8 cellular contexts compared by ENCODE assay signal in genomic region chr9:127158995-127159801, GRCh38. TPM values are rescaled to one million over a fixed set of nuclear protein-coding genes. Genes with fewer than 3 reads are reported as not detected.
DNase-seq lines count a peak whose midpoint lies in the region; ATAC-seq and TF ChIP-seq lines count a peak whose summit lies in the region.

No MANE protein-coding gene starts in this region.

- no peaks in the 10 kb centered on the region for H3K9me3 Mint-ChIP-seq in stimulated activated naive CD8-positive, alpha-beta T cell treated with anti-CD3 and anti-CD28 coated beads, Interleukin-15, amount 100 ng/mL, for 72 hours

- no peak overlapping the region for H3K4me3 ChIP-seq in Peyer's patch
- H3K4me3 ChIP-seq in fibroblast of lung (replicated peaks in 1 of 4; ENCODE audit: control extremely low read depth in 1 of 4, insufficient read depth in 1 of 4, low read depth in 3 of 4, low read length in 4 of 4): no peak overlapping the region

- peak overlapping the region; percentile 19 for H3K4me2 ChIP-seq in fibroblast of lung (ENCODE audit: extremely low read depth, insufficient read depth, low read length)

- peak overlapping the region; percentile 25 for H3K9ac ChIP-seq in fibroblast of lung (ENCODE audit: insufficient read depth, low read length)

- H3K36me3 ChIP-seq in Peyer's patch: no peaks in the 10 kb centered on the region
- no peaks in the 10 kb centered on the region for H3K36me3 ChIP-seq in fibroblast of lung (ENCODE audit: control insufficient read depth, insufficient read depth, low read length)

- no peaks in the 10 kb centered on the region for H3K9me3 ChIP-seq in Peyer's patch
- H3K9me3 ChIP-seq in fibroblast of lung (ENCODE audit: control insufficient read depth, insufficient read depth, low read depth, low read length): no peaks in the 10 kb centered on the region

- in situ Hi-C loops in Caki2 (cut with HindIII; ENCODE audit: low pct_unique_long_range_greater_than_20kb, low sequenced_read_pairs): no loop called here
- in situ Hi-C loops in GM13977 (cut with MboI; ENCODE audit: low pct_unique_long_range_greater_than_20kb, low sequenced_read_pairs, unreplicated experiment): no loop called here

- peak in 3 of 6 experiments; percentile 20 to 41 (median 35) for TF ChIP-seq CTCF in Peyer's patch (IDR thresholded peaks at IDR 0.05)
- TF ChIP-seq CTCF in fibroblast of lung (conservative IDR thresholded peaks at IDR 0.05 in 1 of 2, IDR thresholded peaks at IDR 0.05 in 1 of 2; ENCODE audit: low read depth in 1 of 2, low read length in 2 of 2): peak; percentile 25 to 44
- no peak for TF ChIP-seq CTCF in GM13977 (IDR thresholded peaks at IDR 0.05; ENCODE audit: extremely low read depth, insufficient read depth, missing control alignments)

- H2AFZ ChIP-seq in fibroblast of lung (ENCODE audit: low read length): no peak overlapping the region

- H3K27me3 ChIP-seq in Peyer's patch: no peaks in the 10 kb centered on the region
- H3K27me3 ChIP-seq in fibroblast of lung (ENCODE audit: control insufficient read depth, insufficient read depth, low read length): no peaks in the 10 kb centered on the region

- TF ChIP-seq POLR2A in Peyer's patch (IDR thresholded peaks at IDR 0.05): no peak

- H3K27ac ChIP-seq in Peyer's patch: peak overlapping the region in 2 of 4 donors; percentile 12 to 14
- H3K27ac ChIP-seq in fibroblast of lung (ENCODE audit: insufficient read depth, low read length): peak overlapping the region; percentile 49

- peaks cover 0 to 30% (median 1%) of the 10 kb centered on the region in 4 donors for H3K4me1 ChIP-seq in Peyer's patch
- peaks cover 24% of the 10 kb centered on the region for H3K4me1 ChIP-seq in fibroblast of lung (ENCODE audit: control insufficient read depth, extremely low read depth, insufficient read depth, low read length)

- peaks cover 22% of the 10 kb centered on the region for H3K4me1 Mint-ChIP-seq in stimulated activated naive CD8-positive, alpha-beta T cell treated with anti-CD3 and anti-CD28 coated beads, Interleukin-15, amount 100 ng/mL, for 72 hours

- H3K4me3 Mint-ChIP-seq in stimulated activated naive CD8-positive, alpha-beta T cell treated with anti-CD3 and anti-CD28 coated beads, Interleukin-15, amount 100 ng/mL, for 72 hours: no peak overlapping the region

- DNase-seq in Caki2 (ENCODE audit: low read depth) (peak; percentile 77), Peyer's patch (peak in 2 of 3 donors; percentile 71 to 82), fibroblast of lung (ENCODE audit: low read depth in 2 of 2) (peak; percentile 87 to 92), non-pigmented ciliary epithelial cell (ENCODE audit: low read depth) (peak; percentile 59), UCSD-AML1 (lab: John Stamatoyannopoulos, UW; ENCODE audit: unreplicated experiment) (no peak), GM13977 (ENCODE audit: low spot score) (no peak)
- DNase-seq in stimulated activated naive CD8-positive, alpha-beta T cell treated with anti-CD3 and anti-CD28 coated beads, Interleukin-15, amount 100 ng/mL, for 72 hours: no peak

- no peaks in the 10 kb centered on the region for H3K79me2 ChIP-seq in fibroblast of lung (ENCODE audit: control insufficient read depth, insufficient read depth, low read length)

- H3K27me3 Mint-ChIP-seq in stimulated activated naive CD8-positive, alpha-beta T cell treated with anti-CD3 and anti-CD28 coated beads, Interleukin-15, amount 100 ng/mL, for 72 hours: no peaks in the 10 kb centered on the region

- no peak for ATAC-seq in GM18502 (IDR thresholded peaks at IDR 0.05; ENCODE audit: poor library complexity, unreplicated experiment)
- no peak for ATAC-seq in stimulated activated naive CD8-positive, alpha-beta T cell treated with anti-CD3 and anti-CD28 coated beads, Interleukin-15, amount 100 ng/mL, for 72 hours

- no peaks in the 10 kb centered on the region for H4K20me1 ChIP-seq in fibroblast of lung (ENCODE audit: control insufficient read depth, extremely low read depth, insufficient read depth, low read length)

- H3K27ac Mint-ChIP-seq in stimulated activated naive CD8-positive, alpha-beta T cell treated with anti-CD3 and anti-CD28 coated beads, Interleukin-15, amount 100 ng/mL, for 72 hours: no peak overlapping the region

RNA-seq across cellular contexts. Expression of gene ANGPTL2, which starts 36.8 kb away (rescaled TPM):
- total RNA-seq in Caki2 (2014; rRNA removed; shearing (Covaris generic); ENCODE audit: low replicate concordance): 1.0 and 1.1 TPM in 2 replicates
- total RNA-seq in Peyer's patch (10 to 100 TPM in 3 of 4 donors, 1 to 10 TPM in 1; 2.8 to 14.0 (median 11.3) TPM), fibroblast of lung (108 and 163 TPM in 2 replicates)
- 56.9 and 128 TPM in 2 replicates for polyA plus RNA-seq in fibroblast of lung
- 57.6 and 130 TPM in 2 replicates for polyA plus RNA-seq in fibroblast of lung (2012)
- polyA minus RNA-seq in fibroblast of lung (ENCODE audit: low replicate concordance): 60.0 and 118 TPM in 2 replicates

Comparison
In these comparisons a context has a peak if more than half of its experiments do, and no peak if none do; other contexts are left out.
1. DNase-seq: peak in Caki2 (single experiment), Peyer's patch (2 of 3), fibroblast of lung (2 of 2) and non-pigmented ciliary epithelial cell (single experiment); none in UCSD-AML1 (single experiment), GM13977 (single experiment) and stimulated activated naive CD8-positive, alpha-beta T cell treated with anti-CD3 and anti-CD28 coated beads, Interleukin-15, amount 100 ng/mL, for 72 hours (0 of 2).